In the genomic region with DNA sequence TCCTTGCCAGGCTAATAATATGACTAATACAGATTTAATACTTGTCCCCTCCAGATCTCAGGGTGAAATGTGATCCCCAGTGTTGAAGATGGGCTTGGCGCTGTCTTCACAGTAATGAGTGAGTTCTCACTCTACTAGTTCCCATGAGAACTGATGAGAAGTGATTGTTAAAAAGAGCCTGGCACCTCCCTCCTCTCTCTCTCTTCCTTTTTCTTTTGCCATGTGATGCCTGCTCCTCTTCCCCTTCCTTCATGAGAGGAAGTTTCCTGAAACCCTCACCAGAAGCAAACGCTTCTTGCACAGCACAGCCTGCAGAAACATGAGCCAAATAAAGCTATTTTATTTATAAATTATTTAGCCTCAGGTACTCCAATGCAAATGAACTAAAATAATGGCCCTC, we compare ENCODE assay signal across 16 cellular contexts.
"Had no signal": no experiment of that assay in that cellular context is flagged by ENCODE, and none has a peak within 500 bp of the region (broad histone marks: within the 10 kb centered on the region; RNA-seq: fewer than 3 reads in every experiment).

No MANE protein-coding gene starts in this region.

- H3K9me3 ChIP-seq: esophagus muscularis mucosa, psoas muscle, right lobe of liver, tibial artery, vagina had no signal

- DNase-seq: activated CD4-positive, alpha-beta memory T cell treated with anti-CD3 and anti-CD28 coated beads for 36 hours; activated CD4-positive, alpha-beta T cell treated with anti-CD3 and anti-CD28 coated beads for 1 hour; activated T-cell treated with anti-CD3 and anti-CD28 coated beads, Interleukin-2, amount 50 U/mL, for 72 hours; dorsolateral prefrontal cortex; foreskin fibroblast; immature natural killer cell; left colon; mammary epithelial cell; psoas muscle; right lobe of liver; tibial artery had no signal

- H3K36me3 ChIP-seq: esophagus muscularis mucosa, tibial artery, vagina had no signal

- H3K27ac ChIP-seq: dorsolateral prefrontal cortex, esophagus muscularis mucosa, psoas muscle, right lobe of liver, tibial artery, vagina had no signal

- H3K27me3 ChIP-seq: dorsolateral prefrontal cortex, esophagus muscularis mucosa, right lobe of liver, tibial artery, vagina had no signal

- FAIRE-seq: astrocyte, endometrium had no signal

- ATAC-seq: activated T-cell treated with anti-CD3 and anti-CD28 coated beads, Interleukin-2, amount 50 U/mL, for 72 hours; left colon; psoas muscle; stimulated activated memory B cell treated with anti-CD40 and anti-IgM and Interleukin-4, amounts not matched to agents 10 μg/mL and 1 μg/mL and 100 μg/mL, for 72 hours had no signal

- H3K4me3 ChIP-seq: dorsolateral prefrontal cortex, esophagus muscularis mucosa, psoas muscle, right lobe of liver, tibial artery, vagina had no signal

- H3K4me1 ChIP-seq: esophagus muscularis mucosa, psoas muscle, right lobe of liver, tibial artery, vagina had no signal
